ENCODE assay signal across 27 cellular contexts in the genomic region with DNA sequence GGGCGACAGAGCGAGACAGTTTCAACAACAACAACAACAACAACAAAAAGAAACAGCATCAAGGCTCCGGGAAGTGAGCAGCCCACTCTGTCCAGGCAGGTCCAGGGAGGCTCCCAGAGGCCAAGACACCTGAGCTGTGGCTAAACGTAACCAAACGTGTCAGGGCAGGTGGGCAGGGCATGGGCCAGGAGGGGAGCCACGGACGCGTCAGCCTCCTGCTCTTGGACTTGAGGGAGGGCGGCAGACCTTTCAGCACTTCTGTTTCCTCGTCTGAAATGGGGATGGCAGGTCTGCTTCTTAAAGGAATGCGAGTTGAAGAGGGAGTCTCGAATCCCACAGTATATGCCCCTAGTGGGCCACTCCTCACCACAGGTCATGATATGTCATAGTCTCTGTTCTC. TPM values are rescaled to one million over a fixed set of nuclear protein-coding genes. Genes with fewer than 3 reads are reported as not detected.
A peak's percentile ranks its signal among the peaks of the same experiment; 100 is the strongest.
DNase-seq lines count a peak whose midpoint lies in the region; ATAC-seq and TF ChIP-seq lines count a peak whose summit lies in the region.
"Had no signal": no experiment of that assay in that cellular context is flagged by ENCODE, and none has a peak within 500 bp of the region (broad histone marks: within the 10 kb centered on the region; RNA-seq: fewer than 3 reads in every experiment).

No MANE protein-coding gene starts in this region.

- H3K36me3 Mint-ChIP-seq in activated CD4-positive, alpha-beta memory T cell treated with anti-CD3 and anti-CD28 coated beads, Interleukin-2, amount 10 ng/mL, durations not matched to agents 7 days and 5 days (ENCODE audit: low read depth): peaks cover 27% of the 10 kb centered on the region
- H3K36me3 Mint-ChIP-seq in activated CD4-positive, alpha-beta memory T cell treated with anti-CD3 and anti-CD28 coated beads for 36 hours: peaks cover 5% of the 10 kb centered on the region
- peaks cover 47% of the 10 kb centered on the region for H3K36me3 Mint-ChIP-seq in effector memory CD8-positive, alpha-beta T cell (ENCODE audit: insufficient read depth)
- peaks cover 66% of the 10 kb centered on the region for H3K36me3 Mint-ChIP-seq in stimulated activated effector memory CD8-positive, alpha-beta T cell treated with anti-CD3 and anti-CD28 coated beads, Interleukin-12 subunit alpha, Interleukin-12 subunit beta, amount 100 ng/mL, for 72 hours

- intact Hi-C loops in activated CD4-positive, alpha-beta memory T cell treated with anti-CD3 and anti-CD28 coated beads for 36 hours (cut with micrococcal nuclease): loop anchor here (5.0 kb wide), 2 partner anchors 53 to 88 kb away; a partner anchor contains a TSS
- intact Hi-C loops in A673 (cut with micrococcal nuclease; ENCODE audit: unreplicated experiment) (no loop called here), uterus (cut with DNase I; ENCODE audit: low total_unique reads) (no loop called here)

- ATAC-seq in effector memory CD8-positive, alpha-beta T cell (replicated peaks): no peak
- ATAC-seq in stimulated activated effector memory CD8-positive, alpha-beta T cell treated with anti-CD3 and anti-CD28 coated beads, Interleukin-12 subunit alpha, Interleukin-12 subunit beta, amount 100 ng/mL, for 72 hours: no peak
- ATAC-seq: gastrocnemius medialis, left ventricle myocardium superior, SK-N-SH treated with all-trans-retinoic acid at 6 μM for 48 hours had no signal

- H3K9me3 ChIP-seq in A673 (ENCODE audit: low read depth, low read length, poor library complexity, severe bottlenecking) (no peaks in the 10 kb centered on the region), uterus (no peaks in the 10 kb centered on the region)
- H3K9me3 ChIP-seq: BE2C, esophagus squamous epithelium, gastrocnemius medialis, tibial nerve had no signal

- BruUV-seq in A673 (replicated peaks; lab: Mats Ljungman, UMichigan): no TSS peak

- no peaks in the 10 kb centered on the region for H3K27me3 ChIP-seq in A673 (replicated peaks; ENCODE audit: insufficient read depth, low read depth, low read length, poor library complexity)
- no peaks in the 10 kb centered on the region for H3K27me3 ChIP-seq in uterus
- H3K27me3 ChIP-seq: BE2C, esophagus squamous epithelium, gastrocnemius medialis, tibial nerve had no signal

- H3K27me3 Mint-ChIP-seq in activated CD4-positive, alpha-beta memory T cell treated with anti-CD3 and anti-CD28 coated beads, Interleukin-2, amount 10 ng/mL, durations not matched to agents 7 days and 5 days: no peaks in the 10 kb centered on the region
- no peaks in the 10 kb centered on the region for H3K27me3 Mint-ChIP-seq in activated CD4-positive, alpha-beta memory T cell treated with anti-CD3 and anti-CD28 coated beads for 36 hours
- H3K27me3 Mint-ChIP-seq in effector memory CD8-positive, alpha-beta T cell: no peaks in the 10 kb centered on the region
- H3K27me3 Mint-ChIP-seq: activated naive CD8-positive, alpha-beta T cell treated with anti-CD3 and anti-CD28 coated beads, Interleukin-2, amount 10 ng/mL, durations not matched to agents 7 days and 5 days had no signal

- H3K4me1 ChIP-seq in A673 (ENCODE audit: insufficient read depth, low read length, poor library complexity, severe bottlenecking) (peaks cover 11% of the 10 kb centered on the region), uterus (peaks cover 0 to under 1% of the 10 kb centered on the region in 2 donors)

- no peaks in the 10 kb centered on the region for H3K9me3 Mint-ChIP-seq in activated CD4-positive, alpha-beta memory T cell treated with anti-CD3 and anti-CD28 coated beads, Interleukin-2, amount 10 ng/mL, durations not matched to agents 7 days and 5 days
- H3K9me3 Mint-ChIP-seq in activated CD4-positive, alpha-beta memory T cell treated with anti-CD3 and anti-CD28 coated beads for 36 hours: no peaks in the 10 kb centered on the region
- H3K9me3 Mint-ChIP-seq in effector memory CD8-positive, alpha-beta T cell: no peaks in the 10 kb centered on the region
- H3K9me3 Mint-ChIP-seq in stimulated activated effector memory CD8-positive, alpha-beta T cell treated with anti-CD3 and anti-CD28 coated beads, Interleukin-12 subunit alpha, Interleukin-12 subunit beta, amount 100 ng/mL, for 72 hours: no peaks in the 10 kb centered on the region
- H3K9me3 Mint-ChIP-seq: activated naive CD8-positive, alpha-beta T cell treated with anti-CD3 and anti-CD28 coated beads, Interleukin-2, amount 10 ng/mL, durations not matched to agents 7 days and 5 days; activated T-helper 2 cell treated with anti-CD3 and anti-CD28 coated beads, Interferon-gamma antibody, Interleukin-2, Interleukin-4, amounts not matched to agents 10 μg/mL and 5 μg/mL and 100 μg/mL, durations not matched to agents 14 hours and 24 hours and 36 hours had no signal

- peak overlapping the region; percentile 6 for H3K27ac Mint-ChIP-seq in activated CD4-positive, alpha-beta memory T cell treated with anti-CD3 and anti-CD28 coated beads, Interleukin-2, amount 10 ng/mL, durations not matched to agents 7 days and 5 days
- no peak overlapping the region for H3K27ac Mint-ChIP-seq in activated CD4-positive, alpha-beta memory T cell treated with anti-CD3 and anti-CD28 coated beads for 36 hours
- H3K27ac Mint-ChIP-seq in effector memory CD8-positive, alpha-beta T cell: peak overlapping the region; percentile 71 to 94
- H3K27ac Mint-ChIP-seq in stimulated activated effector memory CD8-positive, alpha-beta T cell treated with anti-CD3 and anti-CD28 coated beads, Interleukin-12 subunit alpha, Interleukin-12 subunit beta, amount 100 ng/mL, for 72 hours: peak overlapping the region; percentile 43
- H3K27ac Mint-ChIP-seq: activated T-helper 2 cell treated with anti-CD3 and anti-CD28 coated beads, Interferon-gamma antibody, Interleukin-2, Interleukin-4, amounts not matched to agents 10 μg/mL and 5 μg/mL and 100 μg/mL, durations not matched to agents 14 hours and 24 hours and 36 hours had no signal

- H3K27ac ChIP-seq in RWPE1 (peak overlapping the region; percentile 56), A673 (ENCODE audit: low read depth, low read length, poor library complexity, severe bottlenecking) (no peak overlapping the region), uterus (no peak overlapping the region)
- H3K27ac ChIP-seq: esophagus squamous epithelium, gastrocnemius medialis, HL-60, tibial nerve had no signal

- no peak for TF ChIP-seq POLR2A in uterus (IDR thresholded peaks at IDR 0.05)

- H3K4me3 Mint-ChIP-seq in activated CD4-positive, alpha-beta memory T cell treated with anti-CD3 and anti-CD28 coated beads, Interleukin-2, amount 10 ng/mL, durations not matched to agents 7 days and 5 days: no peak overlapping the region
- no peak overlapping the region for H3K4me3 Mint-ChIP-seq in activated CD4-positive, alpha-beta memory T cell treated with anti-CD3 and anti-CD28 coated beads for 36 hours
- no peak overlapping the region for H3K4me3 Mint-ChIP-seq in effector memory CD8-positive, alpha-beta T cell
- H3K4me3 Mint-ChIP-seq in stimulated activated effector memory CD8-positive, alpha-beta T cell treated with anti-CD3 and anti-CD28 coated beads, Interleukin-12 subunit alpha, Interleukin-12 subunit beta, amount 100 ng/mL, for 72 hours: no peak overlapping the region
- H3K4me3 Mint-ChIP-seq: activated naive CD8-positive, alpha-beta T cell treated with anti-CD3 and anti-CD28 coated beads, Interleukin-2, amount 10 ng/mL, durations not matched to agents 7 days and 5 days had no signal

- TF ChIP-seq CTCF in RWPE1 (conservative IDR thresholded peaks at IDR 0.05; ENCODE audit: low read depth) (no peak), A673 (conservative IDR thresholded peaks at IDR 0.05; ENCODE audit: low read depth, low read length) (no peak), uterus (IDR thresholded peaks at IDR 0.05) (no peak)

- POLR2A ChIA-PET in activated CD4-positive, alpha-beta memory T cell treated with anti-CD3 and anti-CD28 coated beads, Interleukin-2, amount 10 ng/mL, durations not matched to agents 7 days and 5 days (lab: Charles Lee): no interaction called here
- POLR2A ChIA-PET in activated CD4-positive, alpha-beta memory T cell treated with anti-CD3 and anti-CD28 coated beads for 36 hours (lab: Charles Lee): no interaction called here
- POLR2A ChIA-PET in RWPE1 (lab: Yijun Ruan, JAX; ENCODE audit: low non-redundant PET): no interaction called here
- POLR2A ChIA-PET in A673 (lab: Charles Lee; ENCODE audit: low non-redundant PET): no interaction called here

- H3K4me3 ChIP-seq in A673 (ENCODE audit: low read depth, low read length, poor library complexity, severe bottlenecking) (no peak overlapping the region), uterus (no peak overlapping the region)
- H3K4me3 ChIP-seq: esophagus squamous epithelium, gastrocnemius medialis, smooth muscle cell, tibial nerve had no signal

- H3K36me3 ChIP-seq in A673 (ENCODE audit: insufficient read depth, low read length, poor library complexity, severe bottlenecking) (no peaks in the 10 kb centered on the region), uterus (no peaks in the 10 kb centered on the region)
- H3K36me3 ChIP-seq: BE2C, gastrocnemius medialis had no signal

- DNase-seq in activated CD4-positive, alpha-beta memory T cell treated with anti-CD3 and anti-CD28 coated beads, Interleukin-2, amount 10 ng/mL, durations not matched to agents 7 days and 5 days: no peak
- no peak for DNase-seq in activated CD4-positive, alpha-beta memory T cell treated with anti-CD3 and anti-CD28 coated beads for 36 hours
- DNase-seq in RWPE1 (ENCODE audit: low spot score) (no peak), A673 (ENCODE audit: low spot score) (no peak), RPMI8226 (no peak), uterus (no peak)
- no peak for DNase-seq in effector memory CD8-positive, alpha-beta T cell
- no peak for DNase-seq in stimulated activated effector memory CD8-positive, alpha-beta T cell treated with anti-CD3 and anti-CD28 coated beads, Interleukin-12 subunit alpha, Interleukin-12 subunit beta, amount 100 ng/mL, for 72 hours (ENCODE audit: low spot score in 2 of 2)
- DNase-seq: activated naive CD8-positive, alpha-beta T cell treated with anti-CD3 and anti-CD28 coated beads, Interleukin-2, amount 10 ng/mL, durations not matched to agents 7 days and 5 days; BE2C; DMS153; effector memory CD4-positive, alpha-beta T cell; esophagus squamous epithelium; gastrocnemius medialis; GDM1; HCEC 1CT; hypothalamus; left ventricle myocardium superior; NCI-H1436; NCI-H524; stimulated activated CD4-positive, alpha-beta T cell treated with anti-CD3 and anti-CD28 coated beads, Interleukin-2, amount 100 ng/mL, for 48 hours; stimulated activated naive CD4-positive, alpha-beta T cell treated with Interleukin-2 at 50 U/mL for 16 hours had no signal

- CTCF ChIA-PET in activated CD4-positive, alpha-beta memory T cell treated with anti-CD3 and anti-CD28 coated beads, Interleukin-2, amount 10 ng/mL, durations not matched to agents 7 days and 5 days (lab: Charles Lee): no interaction called here
- CTCF ChIA-PET in activated CD4-positive, alpha-beta memory T cell treated with anti-CD3 and anti-CD28 coated beads for 36 hours (lab: Charles Lee): no interaction called here
- CTCF ChIA-PET in RWPE1 (lab: Yijun Ruan, JAX) (no interaction called here), A673 (lab: Charles Lee) (no interaction called here)

- peaks cover 43% of the 10 kb centered on the region for H3K4me1 Mint-ChIP-seq in activated CD4-positive, alpha-beta memory T cell treated with anti-CD3 and anti-CD28 coated beads, Interleukin-2, amount 10 ng/mL, durations not matched to agents 7 days and 5 days
- peaks cover 33% of the 10 kb centered on the region for H3K4me1 Mint-ChIP-seq in activated CD4-positive, alpha-beta memory T cell treated with anti-CD3 and anti-CD28 coated beads for 36 hours (ENCODE audit: low read depth)
- peaks cover 35 to 44% of the 10 kb centered on the region in 2 donors for H3K4me1 Mint-ChIP-seq in effector memory CD8-positive, alpha-beta T cell (ENCODE audit: low read depth in 2 of 2)
- peaks cover 50% of the 10 kb centered on the region for H3K4me1 Mint-ChIP-seq in stimulated activated effector memory CD8-positive, alpha-beta T cell treated with anti-CD3 and anti-CD28 coated beads, Interleukin-12 subunit alpha, Interleukin-12 subunit beta, amount 100 ng/mL, for 72 hours

RNA-seq across cellular contexts. Expression of a gene that starts 53.8 kb away (rescaled TPM):
- 100 to 1,000 TPM; 190 to 203 TPM for total RNA-seq in activated CD4-positive, alpha-beta memory T cell treated with anti-CD3 and anti-CD28 coated beads, Interleukin-2, amount 10 ng/mL, durations not matched to agents 7 days and 5 days
- total RNA-seq in activated CD4-positive, alpha-beta memory T cell treated with anti-CD3 and anti-CD28 coated beads for 36 hours: 100 to 1,000 TPM; 100 to 104 TPM
- total RNA-seq in A673 (2021) (85.2 and 85.4 TPM in 2 replicates), uterus (100 to 1,000 TPM in 1 of 4 donors, 10 to 100 TPM in 3; 17.6 to 117 (median 54.1) TPM)

RNA-seq across cellular contexts. Expression of a gene that starts 54.1 kb away (rescaled TPM):
- total RNA-seq in activated CD4-positive, alpha-beta memory T cell treated with anti-CD3 and anti-CD28 coated beads, Interleukin-2, amount 10 ng/mL, durations not matched to agents 7 days and 5 days: 10 to 100 TPM; 37.0 to 40.6 TPM
- total RNA-seq in activated CD4-positive, alpha-beta memory T cell treated with anti-CD3 and anti-CD28 coated beads for 36 hours: 10 to 100 TPM; 34.9 to 36.8 TPM
- total RNA-seq in A673 (2021) (66.4 and 68.1 TPM in 2 replicates), uterus (10 to 100 TPM in 2 of 4 donors, 1 to 10 TPM in 2; 2.6 to 11.5 (median 6.9) TPM)
